ENCODE assay signal across 5 cellular contexts in the genomic region with DNA sequence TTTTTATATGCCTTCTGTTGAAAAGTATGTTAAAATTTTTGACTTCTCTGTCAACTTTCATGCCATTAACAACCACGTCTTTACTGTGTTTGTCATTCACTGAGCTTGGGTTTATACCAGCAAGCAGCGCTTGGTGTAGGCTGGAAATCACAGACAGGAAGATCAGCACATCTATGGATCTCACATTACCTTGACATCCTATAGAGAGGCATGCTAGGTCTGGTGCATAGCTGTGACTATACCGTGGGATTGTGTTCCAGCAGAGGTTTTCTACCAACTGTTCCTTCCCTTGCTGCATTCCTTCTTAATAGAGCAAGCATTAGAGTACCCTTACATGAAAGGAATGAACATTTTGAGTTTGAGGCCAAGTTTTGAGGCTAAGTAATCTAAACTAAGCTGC.
"Had no signal": no experiment of that assay in that cellular context is flagged by ENCODE, and none has a peak within 500 bp of the region (broad histone marks: within the 10 kb centered on the region; RNA-seq: fewer than 3 reads in every experiment).

No MANE protein-coding gene starts in this region.

- H3K9ac ChIP-seq: KMS-11 had no signal

- H3K4me2 ChIP-seq: KMS-11 had no signal

- H3K27ac ChIP-seq: KMS-11 had no signal

- DNase-seq: GOT3, H9, HCEC 1CT, KBM-7 had no signal
